Comparison of ENCODE assay signal across 11 cellular contexts in genomic region chr13:109782066-109782822, GRCh38. TPM values are rescaled to one million over a fixed set of nuclear protein-coding genes. Genes with fewer than 3 reads are reported as not detected.
DNase-seq lines count a peak whose midpoint lies in the region; TF ChIP-seq lines count a peak whose summit lies in the region.
"Had no signal": no experiment of that assay in that cellular context is flagged by ENCODE, and none has a peak within 500 bp of the region (broad histone marks: within the 10 kb centered on the region; RNA-seq: fewer than 3 reads in every experiment).

No MANE protein-coding gene starts in this region.

- H3K4me3 ChIP-seq in GM23248 (peak overlapping the region; percentile 84), adrenal gland (peak overlapping the region in 2 of 4 donors; percentile 36 to 67), foreskin fibroblast (ENCODE audit: low read depth in 1 of 2, low read length in 2 of 2) (peak overlapping the region; percentile 56 to 90), skeletal muscle tissue (ENCODE audit: low read length in 3 of 3) (peak overlapping the region in 2 of 3 donors; percentile 63 to 73)

- H3K27ac Mint-ChIP-seq in mesothelial cell of epicardium, result no peak overlapping the region
- H3K27ac Mint-ChIP-seq: activated CD8-positive, alpha-beta T cell treated with anti-CD3 and anti-CD28 coated beads for 36 hours had no signal

- 0 out of 2 replicates have a peak, but pooled peaks cover 7% of the 10 kb centered on the region for H3K36me3 ChIP-seq in GM23248 (ENCODE audit: low read depth)
- H3K36me3 ChIP-seq in adrenal gland (replicated peaks in 1 of 2), result peaks cover 0 to 27% of the 10 kb centered on the region in 2 donors
- H3K36me3 ChIP-seq in skeletal muscle tissue (ENCODE audit: control insufficient read depth in 3 of 3, insufficient read depth in 3 of 3, low read length in 3 of 3), result peaks cover 3 to 28% (median 9%) of the 10 kb centered on the region in 3 donors

- H3K27me3 Mint-ChIP-seq in mesothelial cell of epicardium (ENCODE audit: low read depth), result peaks cover 3% of the 10 kb centered on the region
- H3K27me3 Mint-ChIP-seq: activated CD8-positive, alpha-beta T cell treated with anti-CD3 and anti-CD28 coated beads for 36 hours; naive thymus-derived CD8-positive, alpha-beta T cell had no signal

- H3K79me2 ChIP-seq in GM23248 (ENCODE audit: insufficient read depth), result peaks cover 71% of the 10 kb centered on the region

- peaks cover 31% of the 10 kb centered on the region for H3K4me1 Mint-ChIP-seq in mesothelial cell of epicardium

- peaks cover 33% of the 10 kb centered on the region for H3K4me1 ChIP-seq in GM23248 (ENCODE audit: insufficient read depth)
- peaks cover 42 to 65% of the 10 kb centered on the region in 2 donors for H3K4me1 ChIP-seq in adrenal gland (replicated peaks in 1 of 2)
- peaks cover 38 to 51% (median 39%) of the 10 kb centered on the region in 3 donors for H3K4me1 ChIP-seq in skeletal muscle tissue (ENCODE audit: control insufficient read depth in 3 of 3, insufficient read depth in 3 of 3, low read length in 3 of 3)

- peaks cover 9% of the 10 kb centered on the region for H4K20me1 ChIP-seq in GM23248 (ENCODE audit: insufficient read depth)

- H3K27me3 ChIP-seq in GM23248 (replicated peaks; ENCODE audit: insufficient read depth), result no peaks in the 10 kb centered on the region
- no peaks in the 10 kb centered on the region for H3K27me3 ChIP-seq in adrenal gland
- no peaks in the 10 kb centered on the region for H3K27me3 ChIP-seq in skeletal muscle tissue (ENCODE audit: control insufficient read depth in 3 of 3, insufficient read depth in 3 of 3, low read length in 3 of 3)

- peaks cover 8% of the 10 kb centered on the region for H3K36me3 Mint-ChIP-seq in mesothelial cell of epicardium

- DNase-seq in GM23248, result peak; percentile 30
- DNase-seq in adrenal gland, result peak in 3 of 7 donors; percentile 48 to 57 (median 51)
- DNase-seq in foreskin fibroblast, result peak in 1 of 2 donors; percentile 33
- no peak for DNase-seq in mesothelial cell of epicardium (ENCODE audit: low spot score in 2 of 2, unreplicated experiment in 2 of 2)
- DNase-seq in KG1 (lab: John Stamatoyannopoulos, UW), result no peak
- DNase-seq in amniotic stem cell (lab: John Stamatoyannopoulos, UW), result no peak
- DNase-seq in activated CD4-positive, alpha-beta T cell treated with anti-CD3 and anti-CD28 coated beads for 1 hour, result no peak
- DNase-seq: activated CD8-positive, alpha-beta T cell treated with anti-CD3 and anti-CD28 coated beads for 36 hours; NCI-H2081 had no signal

- H3F3A ChIP-seq in GM23248 (ENCODE audit: insufficient read depth), result peaks cover 11% of the 10 kb centered on the region; the same call in 1 of the 2 replicates

- WGBS in GM23248 (ENCODE audit: low coverage in 1 of 2, low lambda C conversion rate in 2 of 2, missing lambda C conversion rate in 2 of 2), 2 experiments, result 69 to 70% methylated on average over 35 to 77 of the region's 77 CpGs
- 59 to 83% (median 68%) methylated on average over 28 to 77 of the region's 77 CpGs for WGBS in adrenal gland, 4 donors

- H3K9me3 Mint-ChIP-seq in mesothelial cell of epicardium, result no peaks in the 10 kb centered on the region
- H3K9me3 Mint-ChIP-seq: activated CD8-positive, alpha-beta T cell treated with anti-CD3 and anti-CD28 coated beads for 36 hours; naive thymus-derived CD8-positive, alpha-beta T cell had no signal

- no peaks in the 10 kb centered on the region for H3K9me2 ChIP-seq in GM23248 (ENCODE audit: insufficient read depth)

- peak overlapping the region; percentile 97 for H3K4me2 ChIP-seq in GM23248 (ENCODE audit: unreplicated experiment)

- TF ChIP-seq CTCF in adrenal gland (IDR thresholded peaks at IDR 0.05) (no peak), foreskin fibroblast (IDR thresholded peaks at IDR 0.05; ENCODE audit: low read depth, low read length) (no peak), mesothelial cell of epicardium (IDR thresholded peaks at IDR 0.05; ENCODE audit: unreplicated experiment) (no peak)

- H3K27ac ChIP-seq in GM23248, result no peak overlapping the region
- H3K27ac ChIP-seq in adrenal gland, result peak overlapping the region; percentile 2 to 98 (median 82)
- H3K27ac ChIP-seq in skeletal muscle tissue (ENCODE audit: low read depth, low read length), result no peak overlapping the region

- TF ChIP-seq POLR2A in adrenal gland (IDR thresholded peaks at IDR 0.05), result no peak

- H3K9me3 ChIP-seq in GM23248 (ENCODE audit: low read depth) (no peaks in the 10 kb centered on the region), adrenal gland (replicated peaks in 1 of 3) (no peaks in the 10 kb centered on the region), skeletal muscle tissue (ENCODE audit: control insufficient read depth in 3 of 3, low read length in 3 of 3) (no peaks in the 10 kb centered on the region)

- H2AFZ ChIP-seq in GM23248, result peak overlapping the region; percentile 66; the same call in 1 of the 2 replicates

- H3K9ac ChIP-seq in GM23248 (peak overlapping the region; percentile 74), skeletal muscle tissue (ENCODE audit: low read depth in 1 of 3, low read length in 3 of 3) (peak overlapping the region in 2 of 3 donors; percentile 62 to 74)

- intact Hi-C loops in adrenal gland (cut with DNase I), result loop anchor here (5.0 to 10.0 kb wide), 4 partner anchors 67 to 820 kb away; no protein-coding TSS in a partner anchor

- H3K4me3 Mint-ChIP-seq in mesothelial cell of epicardium, result no peak overlapping the region
- H3K4me3 Mint-ChIP-seq: activated CD8-positive, alpha-beta T cell treated with anti-CD3 and anti-CD28 coated beads for 36 hours had no signal

- in situ Hi-C loops in GM23248 (cut with MboI), result no loop called here

RNA-seq across cellular contexts. Expression of gene IRS2, which starts 4.1 kb away (rescaled TPM):
- total RNA-seq in GM23248 (2014; rRNA removed; shearing (Covaris generic)), result 7.3 and 7.7 TPM in 2 replicates
- 3.1 and 3.4 TPM in 2 replicates for polyA plus RNA-seq in GM23248 (2016; fragmentation: Nextera tagmentation; extraction: Ambion mirVana)
- total RNA-seq in adrenal gland, result 10 to 100 TPM; 43.4 to 84.2 (median 50.2) TPM
- 10 to 100 TPM; 11.3 to 15.1 (median 12.8) TPM for polyA plus RNA-seq in adrenal gland
- 2.6 TPM for total RNA-seq in skeletal muscle tissue
- 11.8 to 12.4 TPM (median 12.1 TPM) in 3 replicates for total RNA-seq in mesothelial cell of epicardium

Comparison
In these comparisons a context has a peak if more than half of its experiments do, and no peak if none do; other contexts are left out.
1. H3K27ac ChIP-seq: peak in adrenal gland (5 of 5); none in GM23248 (single experiment) and skeletal muscle tissue (single experiment).